In the genomic region with DNA sequence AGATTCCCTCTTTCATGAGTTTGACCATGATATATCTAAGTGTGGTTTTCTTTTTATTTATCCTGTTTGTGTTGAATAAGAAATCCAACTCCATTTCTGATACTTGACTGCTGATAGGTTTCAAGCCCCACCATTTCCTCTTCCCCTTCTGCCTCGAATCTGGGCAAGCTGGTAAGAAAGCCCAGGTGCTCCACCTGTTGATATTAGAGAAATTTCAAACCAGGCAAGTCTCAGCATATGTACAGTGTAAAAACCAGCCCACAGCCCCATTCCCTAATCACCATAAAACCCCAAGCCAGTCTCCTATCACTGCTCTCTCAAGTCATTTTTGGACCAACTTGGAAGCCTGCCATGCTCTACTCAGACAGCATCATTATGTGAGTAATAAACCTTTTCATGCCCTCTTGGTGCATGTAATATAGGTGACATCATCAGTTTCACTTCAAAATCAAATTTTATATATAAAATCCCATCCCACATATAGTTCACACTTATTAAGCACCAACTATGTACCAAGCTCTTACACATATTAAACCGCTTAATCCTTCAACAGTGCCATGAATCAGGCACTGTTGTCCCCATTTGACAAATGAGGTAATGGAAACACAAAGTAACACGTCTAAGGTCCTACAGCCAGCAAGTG, we compare ENCODE assay signal across 10 cellular contexts. TPM values are rescaled to one million over a fixed set of nuclear protein-coding genes. Genes with fewer than 3 reads are reported as not detected.
A peak's percentile ranks its signal among the peaks of the same experiment; 100 is the strongest.
DNase-seq lines count a peak whose midpoint lies in the region; ATAC-seq and TF ChIP-seq lines count a peak whose summit lies in the region.
"Had no signal": no experiment of that assay in that cellular context is flagged by ENCODE, and none has a peak within 500 bp of the region (broad histone marks: within the 10 kb centered on the region; RNA-seq: fewer than 3 reads in every experiment).

No MANE protein-coding gene starts in this region.

- H3K4me3 ChIP-seq in SJCRH30, result no peak overlapping the region

- H3K27me3 ChIP-seq in SJCRH30 (no peaks in the 10 kb centered on the region), foreskin keratinocyte (no peaks in the 10 kb centered on the region)

- no peak overlapping the region for H3K27ac ChIP-seq in SJCRH30
- peak overlapping the region; percentile 78 for H3K27ac ChIP-seq in foreskin keratinocyte
- H3K27ac ChIP-seq: VCaP had no signal

- ATAC-seq in foreskin keratinocyte (peak; percentile 93), left lobe of liver (no peak), GM18907 (IDR thresholded peaks at IDR 0.05; ENCODE audit: unreplicated experiment) (no peak), HG02938 (IDR thresholded peaks at IDR 0.05; ENCODE audit: unreplicated experiment) (no peak)

- no peaks in the 10 kb centered on the region for H3K9me3 ChIP-seq in SJCRH30 (replicated peaks)

- H3K4me1 ChIP-seq in SJCRH30 (peaks cover 2% of the 10 kb centered on the region; the same call in 1 of the 2 replicates), foreskin keratinocyte (peaks cover 7% of the 10 kb centered on the region)

- DNase-seq in A172 (ENCODE audit: low spot score) (peak; percentile 47), GM04504 (ENCODE audit: low read depth) (peak; percentile 24), SJCRH30 (peak; percentile 28 to 49), foreskin keratinocyte (peak; percentile 86 to 89), left lobe of liver (ENCODE audit: low spot score) (no peak), posterior vena cava (ENCODE audit: low spot score) (no peak)
- DNase-seq: NCI-H1694 had no signal

- peak; percentile 36 for TF ChIP-seq CTCF in foreskin keratinocyte (conservative IDR thresholded peaks at IDR 0.05)

- intact Hi-C loops in posterior vena cava (cut with DNase I), result no loop called here

- H3K36me3 ChIP-seq in SJCRH30, result peaks cover 4% of the 10 kb centered on the region; the same call in 1 of the 2 replicates

RNA-seq across cellular contexts. Expression of a gene that starts 46.6 kb away (rescaled TPM):
- 88.1 and 105 TPM in 2 replicates for total RNA-seq in A172 (2014; rRNA removed; shearing (Covaris generic))
- total RNA-seq in SJCRH30 (2014; rRNA removed; shearing (Covaris generic)), result 67.4 and 69.8 TPM in 2 replicates
- total RNA-seq in foreskin keratinocyte, result 110 and 118 TPM in 2 replicates
- polyA plus RNA-seq in foreskin keratinocyte, result 32.3 and 33.6 TPM in 2 replicates
- total RNA-seq in left lobe of liver, result 30.2 TPM
- 100 to 1,000 TPM; 103 to 114 TPM for total RNA-seq in posterior vena cava

Comparison
In these comparisons a context has a peak if more than half of its experiments do, and no peak if none do; other contexts are left out.
1. DNase-seq: peak in A172 (single experiment), GM04504 (single experiment), SJCRH30 (2 of 2) and foreskin keratinocyte (2 of 2); none in left lobe of liver (single experiment) and posterior vena cava (single experiment).